Comparison of ENCODE assay signal across 8 cellular contexts in genomic region chr1:174021611-174022079, GRCh38. TPM values are rescaled to one million over a fixed set of nuclear protein-coding genes. Genes with fewer than 3 reads are reported as not detected.
DNase-seq lines count a peak whose midpoint lies in the region; ATAC-seq and TF ChIP-seq lines count a peak whose summit lies in the region.

No MANE protein-coding gene starts in this region.

- H3K36me3 ChIP-seq in hepatocyte (replicated peaks; ENCODE audit: insufficient read depth, low read depth) (no peaks in the 10 kb centered on the region), rectal smooth muscle tissue (ENCODE audit: control insufficient read depth, insufficient read depth, low read length) (peaks cover 2% of the 10 kb centered on the region)

- H3K27ac ChIP-seq in hepatocyte: peak overlapping the region; percentile 97
- H3K27ac ChIP-seq in rectal smooth muscle tissue (ENCODE audit: low read depth, low read length): peak overlapping the region; percentile 97

- no peak for TF ChIP-seq CTCF in hepatocyte (IDR thresholded peaks at IDR 0.05; ENCODE audit: poor library complexity)

- 1% methylated on average over 19 of the region's 35 CpGs for WGBS in hepatocyte (ENCODE audit: low lambda C conversion rate, missing lambda C conversion rate)

- H3K9me2 ChIP-seq in hepatocyte (replicated peaks; ENCODE audit: insufficient read depth): no peaks in the 10 kb centered on the region

- peak overlapping the region; percentile 88 for H3K4me2 ChIP-seq in hepatocyte

- H3K4me3 ChIP-seq in hepatocyte (peak overlapping the region; percentile 99), rectal smooth muscle tissue (ENCODE audit: low read length) (peak overlapping the region; percentile 86)

- DNase-seq in CD1c-positive myeloid dendritic cell (ENCODE audit: extremely low spot score) (peak; percentile 25), SHP77 treated with DMSO at 0.1 percent for 48 hours (lab: John Stamatoyannopoulos, UW) (peak; percentile 13), anterior cingulate cortex (lab: John Stamatoyannopoulos, UW) (peak in 40 of 58 donors; percentile 3 to 80 (median 64)), hepatocyte (ENCODE audit: low spot score) (peak; percentile 78), DMS79 treated with DMSO at 0.1 percent for 48 hours (lab: John Stamatoyannopoulos, UW) (no peak)

- peaks cover 38% of the 10 kb centered on the region for H3K4me1 ChIP-seq in hepatocyte (ENCODE audit: insufficient read depth)
- peaks cover 25% of the 10 kb centered on the region for H3K4me1 ChIP-seq in rectal smooth muscle tissue (ENCODE audit: control insufficient read depth, insufficient read depth, low read length)

- no peaks in the 10 kb centered on the region for H3K9me3 ChIP-seq in hepatocyte (ENCODE audit: low read depth)

- peak overlapping the region; percentile 86 for H2AFZ ChIP-seq in hepatocyte

- ATAC-seq in GM19328 (IDR thresholded peaks at IDR 0.05; ENCODE audit: unreplicated experiment) (peak; percentile 37), HG03378 (IDR thresholded peaks at IDR 0.05; ENCODE audit: unreplicated experiment) (peak; percentile 25)

- peaks cover 55% of the 10 kb centered on the region for H3K79me2 ChIP-seq in hepatocyte

- peaks cover 49% of the 10 kb centered on the region for H4K20me1 ChIP-seq in hepatocyte (ENCODE audit: insufficient read depth, poor library complexity, severe bottlenecking)

- peak overlapping the region; percentile 94 for H3K9ac ChIP-seq in rectal smooth muscle tissue (ENCODE audit: low read length)

- no peaks in the 10 kb centered on the region for H3K27me3 ChIP-seq in hepatocyte
- no peaks in the 10 kb centered on the region for H3K27me3 ChIP-seq in rectal smooth muscle tissue (ENCODE audit: control insufficient read depth, insufficient read depth, low read length)

RNA-seq across cellular contexts. Expression of gene RC3H1, which starts 0.5 kb away (rescaled TPM):
- total RNA-seq in hepatocyte: 22.8 and 32.6 TPM in 2 replicates
- polyA plus RNA-seq in hepatocyte: 5.8 and 5.9 TPM in 2 replicates
